ENCODE assay signal across 1 cellular context in genomic region chr19:1438035-1438932, GRCh38.
TF ChIP-seq lines count a peak whose summit lies in the region.

Gene RPS15 (plus strand): TSS chr19:1438396. CDS start chr19:1438426, 30 bp downstream.

TF ChIP-seq in HepG2, 621 proteins besides CTCF, POLR2A, EP300 and RAD21 (continued from another document and continues in another):
- TF ChIP-seq ZBTB40 (IDR thresholded peaks at IDR 0.05) (no peak), ZBTB40 (CRISPR knock-in tag; IDR thresholded peaks at IDR 0.05) (peak; percentile 76; the same call in 1 of the 2 replicates), ATF5 (CRISPR knock-in tag; IDR thresholded peaks at IDR 0.05; ENCODE audit: low read depth) (peak; percentile 52; the same call in 1 of the 2 replicates), ISL2 (CRISPR knock-in tag; IDR thresholded peaks at IDR 0.05) (peak; percentile 89; the same call in 1 of the 2 replicates), MAFG (CRISPR knock-in tag; IDR thresholded peaks at IDR 0.05) (peak; percentile 34; the same call in 1 of the 2 replicates), ZNF616 (CRISPR knock-in tag; IDR thresholded peaks at IDR 0.05; ENCODE audit: low read depth) (peak; percentile 62; the same call in 1 of the 2 replicates), ZNF317 (CRISPR knock-in tag; IDR thresholded peaks at IDR 0.05) (peak; percentile 83), TOE1 (CRISPR knock-in tag; IDR thresholded peaks at IDR 0.05) (no peak), CCDC6 (CRISPR knock-in tag; IDR thresholded peaks at IDR 0.05) (peak; percentile 86), ZNF230 (CRISPR knock-in tag; IDR thresholded peaks at IDR 0.05) (peak; percentile 95), TFAP4 (IDR thresholded peaks at IDR 0.05; ENCODE audit: borderline replicate concordance, low read depth) (peak; percentile 55; the same call in 1 of the 2 replicates), MAFK (conservative IDR thresholded peaks at IDR 0.05 in 1 of 2, IDR thresholded peaks at IDR 0.05 in 1 of 2; ENCODE audit: low read length in 2 of 2) (no peak; a peak in 1 of 4 replicates), RCOR2 (CRISPR knock-in tag; IDR thresholded peaks at IDR 0.05) (peak; percentile 66), KDM5B (CRISPR knock-in tag; IDR thresholded peaks at IDR 0.05; ENCODE audit: borderline replicate concordance) (peak; percentile 99), PAWR (CRISPR knock-in tag; IDR thresholded peaks at IDR 0.05; ENCODE audit: borderline replicate concordance) (0 out of 2 replicates have a peak, but pooled peaks have one; percentile 81), ERF (CRISPR knock-in tag; IDR thresholded peaks at IDR 0.05) (peak; percentile 99), ZNF235 (CRISPR knock-in tag; IDR thresholded peaks at IDR 0.05; ENCODE audit: borderline replicate concordance) (peak; percentile 98), HDAC6 (IDR thresholded peaks at IDR 0.05; ENCODE audit: low read depth, low read length) (no peak), HNF4G (IDR thresholded peaks at IDR 0.05; ENCODE audit: borderline replicate concordance, low read depth, low read length) (peak; percentile 72; the same call in 1 of the 2 replicates), HNF4G (CRISPR knock-in tag; IDR thresholded peaks at IDR 0.05; ENCODE audit: borderline replicate concordance, low read depth) (peak; percentile 91), MEF2D (CRISPR knock-in tag; IDR thresholded peaks at IDR 0.05) (peak; percentile 93), HCFC1 (IDR thresholded peaks at IDR 0.05; ENCODE audit: low read depth, low read length) (peak; percentile 66), ZMYM4 (CRISPR knock-in tag; IDR thresholded peaks at IDR 0.05) (peak; percentile 94), ZMYM2 (CRISPR knock-in tag; IDR thresholded peaks at IDR 0.05) (peak; percentile 93), PHF5A (CRISPR knock-in tag; IDR thresholded peaks at IDR 0.05; ENCODE audit: low read depth, unreplicated experiment) (peak; percentile 80), ZNF816 (CRISPR knock-in tag; IDR thresholded peaks at IDR 0.05; ENCODE audit: borderline replicate concordance) (peak; percentile 62), ZNF646 (CRISPR knock-in tag; IDR thresholded peaks at IDR 0.05) (no peak), ZNF841 (CRISPR knock-in tag; IDR thresholded peaks at IDR 0.05; ENCODE audit: borderline replicate concordance) (peak; percentile 65; the same call in 1 of the 2 replicates), E2F5 (CRISPR knock-in tag; conservative IDR thresholded peaks at IDR 0.05) (0 out of 2 replicates have a peak, but pooled peaks have one; percentile 44), ZNF788 (CRISPR knock-in tag; IDR thresholded peaks at IDR 0.05; ENCODE audit: borderline replicate concordance) (peak; percentile 99), SALL1 (CRISPR knock-in tag; IDR thresholded peaks at IDR 0.05) (peak; percentile 94), ZBTB39 (CRISPR knock-in tag; IDR thresholded peaks at IDR 0.05) (no peak), PRDM4 (CRISPR knock-in tag; IDR thresholded peaks at IDR 0.05; ENCODE audit: borderline replicate concordance) (no peak; the same call in 1 of the 2 replicates), ZNF274 (CRISPR knock-in tag; IDR thresholded peaks at IDR 0.05) (peak; percentile 87)
